In genomic region chr14:49549881-49550280, GRCh38 we compare ENCODE assay signal across 13 cellular contexts. TPM values are rescaled to one million over a fixed set of nuclear protein-coding genes. Genes with fewer than 3 reads are reported as not detected.
A peak's percentile ranks its signal among the peaks of the same experiment; 100 is the strongest.
DNase-seq lines count a peak whose midpoint lies in the region; ATAC-seq, FAIRE-seq and TF ChIP-seq lines count a peak whose summit lies in the region.
"Had no signal": no experiment of that assay in that cellular context is flagged by ENCODE, and none has a peak within 500 bp of the region (broad histone marks: within the 10 kb centered on the region; RNA-seq: fewer than 3 reads in every experiment).

No MANE protein-coding gene starts in this region.

- no peak overlapping the region for H2BK120ac ChIP-seq in H1 (replicated peaks; ENCODE audit: low read depth, low read length)

- H3K4me2 ChIP-seq in H1 (ENCODE audit: insufficient read depth in 1 of 2, low read depth in 2 of 2, low read length in 2 of 2): peak overlapping the region; percentile 18 to 40; a peak in 3 of 4 replicates

- H3K18ac ChIP-seq in H1 (ENCODE audit: extremely low read depth, low read length): 0 out of 2 replicates have a peak overlapping the region, but pooled peaks have one; percentile 1

- H2BK5ac ChIP-seq in H1 (ENCODE audit: low read depth, low read length): no peak overlapping the region; the same call in 1 of the 2 replicates

- ATAC-seq in right lobe of liver (peak in 3 of 4 donors; percentile 17 to 61 (median 35)), GM19463 (IDR thresholded peaks at IDR 0.05; ENCODE audit: unreplicated experiment) (no peak), GM21526 (IDR thresholded peaks at IDR 0.05; ENCODE audit: low FRiP score, unreplicated experiment) (no peak)

- POLR2A ChIA-PET in H1 (lab: Charles Lee; ENCODE audit: partially characterized antibody) (interaction anchor here (0.6 to 1.6 kb wide), 6 partner anchors 12 to 1299 kb away, joined by 3 to 10 read pairs (median 3); partner anchors contain the start of gene RPS29), GM10248 (lab: Yijun Ruan, JAX) (no interaction called here)

- no peak overlapping the region for H4K8ac ChIP-seq in H1 (ENCODE audit: extremely low read depth, insufficient read depth, low read length)

- no peak overlapping the region for H3K4ac ChIP-seq in H1 (replicated peaks; ENCODE audit: insufficient read length, low read depth, low read length)

- intact Hi-C loops in right lobe of liver (cut with DNase I): no loop called here
- intact Hi-C loops in cardiac septum (cut with DNase I): no loop called here

- H2BK15ac ChIP-seq in H1 (ENCODE audit: low read length): no peak overlapping the region; the same call in 1 of the 2 replicates

- H3K27me3 ChIP-seq in H1 (replicated peaks in 1 of 4; ENCODE audit: control insufficient read depth in 3 of 4, extremely low read depth in 1 of 4, insufficient read depth in 3 of 4, low read length in 3 of 4) (no peaks in the 10 kb centered on the region), right lobe of liver (no peaks in the 10 kb centered on the region)
- H3K27me3 ChIP-seq: colonic mucosa, tibial nerve had no signal

- H2AK5ac ChIP-seq in H1 (ENCODE audit: low read depth, low read length): no peak overlapping the region

- H3K79me2 ChIP-seq in H1 (ENCODE audit: control insufficient read depth in 1 of 2, insufficient read depth in 2 of 2, low read length in 2 of 2): no peaks in the 10 kb centered on the region

- H4K20me1 ChIP-seq in H1 (replicated peaks in 1 of 2; ENCODE audit: control insufficient read depth in 1 of 2, insufficient read depth in 2 of 2, low read length in 2 of 2): no peaks in the 10 kb centered on the region

- peaks cover 0 to 9% (median 6%) of the 10 kb centered on the region in 4 experiments; a peak in 3 of 7 replicates for H3K4me1 ChIP-seq in H1 (replicated peaks in 1 of 4; ENCODE audit: control insufficient read depth in 3 of 4, insufficient read depth in 4 of 4, low read length in 3 of 4)
- peaks cover 0 to 20% (median 10%) of the 10 kb centered on the region in 4 donors for H3K4me1 ChIP-seq in right lobe of liver
- H3K4me1 ChIP-seq: colonic mucosa, tibial nerve had no signal

- TF ChIP-seq EP300 in H1 (IDR thresholded peaks at IDR 0.05; ENCODE audit: borderline replicate concordance in 1 of 2, low read depth in 2 of 2, low read length in 2 of 2): no peak

- TF ChIP-seq CTCF in H1 (IDR thresholded peaks at IDR 0.05; ENCODE audit: control extremely low read depth in 1 of 3, insufficient read depth in 1 of 3, low read depth in 1 of 3, low read length in 3 of 3): no peak
- no peak for TF ChIP-seq CTCF in right lobe of liver (IDR thresholded peaks at IDR 0.05)
- no peak for TF ChIP-seq CTCF in GM10248 (IDR thresholded peaks at IDR 0.05; ENCODE audit: control extremely low read depth, extremely low read depth, low read depth, missing control alignments)

- H3K9me3 ChIP-seq in H1 (ENCODE audit: insufficient read depth in 2 of 2, low read depth in 1 of 2, low read length in 1 of 2) (no peaks in the 10 kb centered on the region; a peak in 2 of 4 replicates), right lobe of liver (no peaks in the 10 kb centered on the region)
- H3K9me3 ChIP-seq: colonic mucosa, tibial nerve had no signal

- H3K9ac ChIP-seq in H1 (replicated peaks in 1 of 4; ENCODE audit: extremely low read depth in 1 of 4, low read depth in 3 of 4, low read length in 3 of 4): no peak overlapping the region

- TF ChIP-seq RAD21 in H1 (IDR thresholded peaks at IDR 0.05 in 1 of 2, conservative IDR thresholded peaks at IDR 0.05 in 1 of 2; ENCODE audit: low read depth in 2 of 2, low read length in 2 of 2): no peak

- H3K4me3 ChIP-seq in H1 (ENCODE audit: extremely low read depth in 1 of 4, insufficient read depth in 2 of 4, low read depth in 3 of 4, low read length in 4 of 4): peak overlapping the region in 3 of 4 experiments; percentile 6 to 37 (median 8); a peak in 2 of 8 replicates
- no peak overlapping the region for H3K4me3 ChIP-seq in right lobe of liver
- H3K4me3 ChIP-seq: colonic mucosa, tibial nerve had no signal

- peak overlapping the region; percentile 62 for H4K5ac ChIP-seq in H1 (ENCODE audit: insufficient read length, low read depth, low read length)

- H3K36me3 ChIP-seq in H1 (ENCODE audit: control insufficient read depth in 2 of 4, insufficient read depth in 4 of 4, low read length in 3 of 4) (no peaks in the 10 kb centered on the region), right lobe of liver (no peaks in the 10 kb centered on the region)
- H3K36me3 ChIP-seq: colonic mucosa, tibial nerve had no signal

- H3K27ac ChIP-seq in H1 (ENCODE audit: low read depth, low read length) (no peak overlapping the region), right lobe of liver (peak overlapping the region in 2 of 3 donors; percentile 8 to 33)
- H3K27ac ChIP-seq: colonic mucosa, tibial nerve had no signal

- no peak overlapping the region for H2BK20ac ChIP-seq in H1 (ENCODE audit: low read length)

- H3K14ac ChIP-seq in H1 (ENCODE audit: insufficient read length): no peak overlapping the region

- H3K23me2 ChIP-seq in H1 (ENCODE audit: low read depth, low read length): no peaks in the 10 kb centered on the region; the same call in 1 of the 2 replicates

- CTCF ChIA-PET in H1 (lab: Charles Lee; ENCODE audit: partially characterized antibody) (interaction anchor here (0.6 to 3.0 kb wide), 13 partner anchors 13 to 381 kb away, joined by 3 to 40 read pairs (median 4); no protein-coding TSS in a partner anchor), GM10248 (lab: Yijun Ruan, JAX) (interaction anchor here (1.0 to 1.2 kb wide), 2 partner anchors 9 to 88 kb away, joined by 3 read pairs; no protein-coding TSS in a partner anchor)

- no peaks in the 10 kb centered on the region for H3K79me1 ChIP-seq in H1 (ENCODE audit: low read depth, low read length)

- 48% methylated on average over 4 of the region's 4 CpGs; no CpG with 5 or more reads in 1 of the 2 experiments for WGBS in H1 (ENCODE audit: extremely low coverage in 1 of 2, insufficient coverage in 1 of 2, insufficient read length in 1 of 2, insufficient replicate concordance in 2 of 2, low coverage in 1 of 2, low lambda C conversion rate in 2 of 2, missing lambda C conversion rate in 1 of 2), 2 experiments
- 63% methylated on average over 4 of the region's 4 CpGs for WGBS in right lobe of liver (ENCODE audit: insufficient coverage, low coverage, low lambda C conversion rate, missing lambda C conversion rate)

- no peak overlapping the region for H3K56ac ChIP-seq in H1 (replicated peaks; ENCODE audit: insufficient read length, low read depth, low read length)

- peak overlapping the region; percentile 31 for H2AFZ ChIP-seq in H1 (ENCODE audit: low read length)

- DNase-seq in D341Med (ENCODE audit: low spot score) (peak; percentile 73), LHCN-M2 (ENCODE audit: low read depth) (peak; percentile 60), H1 (ENCODE audit: low read depth in 1 of 2, low spot score in 2 of 2) (peak; percentile 13 to 67), right lobe of liver (no peak), GM10248 (ENCODE audit: extremely low spot score) (no peak), cardiac septum (ENCODE audit: low spot score) (no peak)
- DNase-seq: activated CD4-positive, alpha-beta T cell treated with anti-CD3 and anti-CD28 coated beads, Interleukin-2, amount 50 U/mL, for 1 hour; CD4-positive, alpha-beta T cell; colonic mucosa; NCI-H1092 had no signal

- no peak overlapping the region for H4K91ac ChIP-seq in H1 (replicated peaks; ENCODE audit: insufficient read length, low read length)

- H3K23ac ChIP-seq in H1 (ENCODE audit: insufficient read length): no peak overlapping the region

- peak; percentile 13 for FAIRE-seq in H1 (lab: Jason Lieb, UNC)

- TF ChIP-seq POLR2A in H1 (IDR thresholded peaks at IDR 0.05; ENCODE audit: control extremely low read depth in 1 of 2, low read depth in 2 of 2, low read length in 2 of 2): no peak
- TF ChIP-seq POLR2A in right lobe of liver (IDR thresholded peaks at IDR 0.05): no peak

- H2BK12ac ChIP-seq in H1 (ENCODE audit: low read depth, low read length): no peak overlapping the region

TF ChIP-seq in H1, 55 proteins besides CTCF, POLR2A, EP300 and RAD21:
- peak; percentile 7; the same call in 1 of the 2 replicates for TF ChIP-seq MAX (IDR thresholded peaks at IDR 0.05)
- TF ChIP-seq ZNF274 (IDR thresholded peaks at IDR 0.05; ENCODE audit: borderline replicate concordance, extremely low read depth, low read length): no peak

RNA-seq across cellular contexts. Expression of gene RPS29, which starts 36.3 kb away (rescaled TPM):
- total RNA-seq in LHCN-M2 (2014; rRNA removed) (2,086 and 4,823 TPM in 2 replicates), right lobe of liver (1,000 to 10,000 TPM in 2 of 6 experiments, 100 to 1,000 TPM in 4; 431 to 1,761 (median 531) TPM), cardiac septum (612 TPM)
- polyA plus RNA-seq in LHCN-M2 (2012): 4,196 TPM
- 2,193 and 2,231 TPM in 2 replicates for total RNA-seq in H1 (2021; fragmentation: NEBNext Ultra II Directional; extraction: Animal tissue kit (Norgen Biotek cat#: 25700))
- 23,165 and 25,452 TPM in 2 replicates for polyA plus RNA-seq in H1 (2011; rRNA removed)
- polyA plus RNA-seq in H1 (2011; cell fraction: cytosol; rRNA removed): 9,180 TPM
- 3,431 TPM for polyA plus RNA-seq in H1 (2011; cell fraction: nucleus; rRNA removed)
- polyA plus RNA-seq in H1 (2012, experiment 1 of 2): 5,698 to 10,591 TPM (median 8,160 TPM) in 4 replicates
- 10,886 TPM for polyA plus RNA-seq in H1 (2012, experiment 2 of 2)
- 22,481 TPM for polyA plus RNA-seq in H1 (2013, experiment 1 of 2)
- 21,829 TPM for polyA plus RNA-seq in H1 (2013, experiment 2 of 2)
- polyA minus RNA-seq in H1 (2011; rRNA and poly(A)+ RNA removed): 587 and 772 TPM in 2 replicates
- 613 TPM for polyA minus RNA-seq in H1 (2011; cell fraction: cytosol; rRNA and poly(A)+ RNA removed)
- polyA minus RNA-seq in H1 (2011; cell fraction: nucleus; rRNA and poly(A)+ RNA removed): 1,083 TPM

RNA-seq across cellular contexts. Expression of gene LRR1, which starts 48.9 kb away (rescaled TPM):
- total RNA-seq in LHCN-M2 (2014; rRNA removed): 42.8 and 46.1 TPM in 2 replicates
- polyA plus RNA-seq in LHCN-M2 (2012): 23.4 TPM
- 37.5 and 37.7 TPM in 2 replicates for total RNA-seq in H1 (2021; fragmentation: NEBNext Ultra II Directional; extraction: Animal tissue kit (Norgen Biotek cat#: 25700))
- polyA plus RNA-seq in H1 (2011; rRNA removed): 17.9 and 30.7 TPM in 2 replicates
- 25.5 TPM for polyA plus RNA-seq in H1 (2011; cell fraction: cytosol; rRNA removed)
- polyA plus RNA-seq in H1 (2011; cell fraction: nucleus; rRNA removed): 23.5 TPM
- 20.3 to 30.6 TPM (median 25.3 TPM) in 4 replicates for polyA plus RNA-seq in H1 (2012, experiment 1 of 2)
- polyA plus RNA-seq in H1 (2012, experiment 2 of 2): 15.6 TPM
- polyA plus RNA-seq in H1 (2013, experiment 1 of 2): 29.5 TPM
- polyA plus RNA-seq in H1 (2013, experiment 2 of 2): 28.0 TPM
- polyA minus RNA-seq in H1 (2011; rRNA and poly(A)+ RNA removed): 13.4 and 15.4 TPM in 2 replicates
- polyA minus RNA-seq in H1 (2011; cell fraction: cytosol; rRNA and poly(A)+ RNA removed): 13.9 TPM
- 21.0 TPM for polyA minus RNA-seq in H1 (2011; cell fraction: nucleus; rRNA and poly(A)+ RNA removed)
- total RNA-seq in right lobe of liver: 1 to 10 TPM; 3.1 to 5.6 (median 4.3) TPM
- 4.7 TPM for total RNA-seq in cardiac septum

Comparison
In these comparisons a context has a peak if more than half of its experiments do, and no peak if none do; other contexts are left out.
1. DNase-seq: peak in D341Med (single experiment), LHCN-M2 (single experiment) and H1 (2 of 2); none in right lobe of liver (0 of 3), GM10248 (single experiment) and cardiac septum (single experiment).
2. H3K4me3 ChIP-seq: peak in H1 (3 of 4); none in right lobe of liver (0 of 3).
3. ATAC-seq: peak in right lobe of liver (3 of 4); none in GM19463 (single experiment) and GM21526 (single experiment).